ENCODE assay signal across 1 cellular context in genomic region chr19:34404109-34404909, GRCh38.
TF ChIP-seq lines count a peak whose summit lies in the region.

Gene PDCD2L (plus strand): TSS chr19:34404399. CDS start chr19:34404431, 32 bp downstream.

TF ChIP-seq in HepG2, 621 proteins besides CTCF, POLR2A, EP300 and RAD21 (continued from another document and continues in another):
- TF ChIP-seq TEF (CRISPR knock-in tag; IDR thresholded peaks at IDR 0.05): no peak; the same call in 1 of the 2 replicates
- 0 out of 2 replicates have a peak, but pooled peaks have one; percentile 22 for TF ChIP-seq ZBTB46 (CRISPR knock-in tag; IDR thresholded peaks at IDR 0.05; ENCODE audit: borderline replicate concordance)
- no peak for TF ChIP-seq SMAD9 (CRISPR knock-in tag; IDR thresholded peaks at IDR 0.05)
- no peak for TF ChIP-seq FOXK2 (IDR thresholded peaks at IDR 0.05)
- TF ChIP-seq ZNF567 (CRISPR knock-in tag; IDR thresholded peaks at IDR 0.05; ENCODE audit: borderline replicate concordance): peak; percentile 88; the same call in 1 of the 2 replicates
- no peak for TF ChIP-seq TBX3 (IDR thresholded peaks at IDR 0.05; ENCODE audit: borderline replicate concordance)
- TF ChIP-seq CENPX (CRISPR knock-in tag; IDR thresholded peaks at IDR 0.05): no peak
- no peak for TF ChIP-seq STAT5B (CRISPR knock-in tag; IDR thresholded peaks at IDR 0.05)
- peak; percentile 74 for TF ChIP-seq GMEB1 (CRISPR knock-in tag; IDR thresholded peaks at IDR 0.05; ENCODE audit: borderline replicate concordance)
- no peak for TF ChIP-seq EEA1 (CRISPR knock-in tag; IDR thresholded peaks at IDR 0.05; ENCODE audit: borderline replicate concordance)
- no peak for TF ChIP-seq ZNF775 (CRISPR knock-in tag; IDR thresholded peaks at IDR 0.05; ENCODE audit: borderline replicate concordance)
- no peak for TF ChIP-seq SMAD3 (CRISPR knock-in tag; IDR thresholded peaks at IDR 0.05)
- no peak for TF ChIP-seq FOXP1 (IDR thresholded peaks at IDR 0.05)
- peak; percentile 25; the same call in 1 of the 2 replicates for TF ChIP-seq FOXP1 (CRISPR knock-in tag; IDR thresholded peaks at IDR 0.05)
- TF ChIP-seq ZNF704 (CRISPR knock-in tag; IDR thresholded peaks at IDR 0.05; ENCODE audit: borderline replicate concordance): peak; percentile 91; the same call in 1 of the 2 replicates
- peak; percentile 85 for TF ChIP-seq POLR2AphosphoS5 (IDR thresholded peaks at IDR 0.05; ENCODE audit: low read depth, low read length)
- peak; percentile 41; the same call in 1 of the 2 replicates for TF ChIP-seq ZSCAN25 (CRISPR knock-in tag; IDR thresholded peaks at IDR 0.05)
- peak; percentile 49 for TF ChIP-seq MED8 (CRISPR knock-in tag; IDR thresholded peaks at IDR 0.05; ENCODE audit: insufficient replicate concordance)
- TF ChIP-seq GTF3A (CRISPR knock-in tag; conservative IDR thresholded peaks at IDR 0.05): no peak
- no peak for TF ChIP-seq BRF2 (CRISPR knock-in tag; IDR thresholded peaks at IDR 0.05)
- no peak for TF ChIP-seq CCAR2 (optimal IDR thresholded peaks at IDR 0.05; ENCODE audit: low read depth, low read length)
- peak; percentile 87 for TF ChIP-seq ZNF589 (CRISPR knock-in tag; conservative IDR thresholded peaks at IDR 0.05)
- TF ChIP-seq HDAC2 (CRISPR knock-in tag; IDR thresholded peaks at IDR 0.05): peak; percentile 20; the same call in 1 of the 2 replicates
- TF ChIP-seq U2AF2 (IDR thresholded peaks at IDR 0.05; ENCODE audit: low read depth, low read length): no peak
- no peak for TF ChIP-seq SP1 (IDR thresholded peaks at IDR 0.05)
- TF ChIP-seq SP1 (CRISPR knock-in tag; IDR thresholded peaks at IDR 0.05): peak; percentile 53; the same call in 1 of the 2 replicates
- no peak; the same call in 1 of the 2 replicates for TF ChIP-seq ZNF780A (CRISPR knock-in tag; IDR thresholded peaks at IDR 0.05)
- peak; percentile 72 for TF ChIP-seq ZNF563 (CRISPR knock-in tag; IDR thresholded peaks at IDR 0.05)
- no peak for TF ChIP-seq ZNF326 (CRISPR knock-in tag; IDR thresholded peaks at IDR 0.05; ENCODE audit: borderline replicate concordance)
- peak; percentile 68; the same call in 1 of the 2 replicates for TF ChIP-seq ZFP37 (CRISPR knock-in tag; IDR thresholded peaks at IDR 0.05; ENCODE audit: borderline replicate concordance)
- TF ChIP-seq ZNF816 (CRISPR knock-in tag; IDR thresholded peaks at IDR 0.05; ENCODE audit: borderline replicate concordance): peak; percentile 62; the same call in 1 of the 2 replicates
- TF ChIP-seq FOXK1 (CRISPR knock-in tag; IDR thresholded peaks at IDR 0.05; ENCODE audit: borderline replicate concordance, low read depth): no peak
- TF ChIP-seq HDAC1 (CRISPR knock-in tag; IDR thresholded peaks at IDR 0.05): peak; percentile 88
- TF ChIP-seq ZFP91 (CRISPR knock-in tag; IDR thresholded peaks at IDR 0.05; ENCODE audit: borderline replicate concordance): peak; percentile 90; the same call in 1 of the 2 replicates
- peak; percentile 97 for TF ChIP-seq FOXC1 (CRISPR knock-in tag; IDR thresholded peaks at IDR 0.05; ENCODE audit: borderline replicate concordance)
- no peak for TF ChIP-seq IRX3 (CRISPR knock-in tag; IDR thresholded peaks at IDR 0.05; ENCODE audit: borderline replicate concordance, low read depth)
- no peak for TF ChIP-seq ZNF782 (CRISPR knock-in tag; IDR thresholded peaks at IDR 0.05; ENCODE audit: borderline replicate concordance)
- TF ChIP-seq HIC2 (CRISPR knock-in tag; IDR thresholded peaks at IDR 0.05; ENCODE audit: low read depth): peak; percentile 61
- peak; percentile 88 for TF ChIP-seq ZNF275 (CRISPR knock-in tag; IDR thresholded peaks at IDR 0.05; ENCODE audit: borderline replicate concordance)
- peak; percentile 66; the same call in 1 of the 2 replicates for TF ChIP-seq ZNF292 (CRISPR knock-in tag; IDR thresholded peaks at IDR 0.05; ENCODE audit: borderline replicate concordance, low read depth)
- peak; percentile 97 for TF ChIP-seq NFKB2 (CRISPR knock-in tag; IDR thresholded peaks at IDR 0.05; ENCODE audit: borderline replicate concordance)
- TF ChIP-seq ZNF414 (CRISPR knock-in tag; IDR thresholded peaks at IDR 0.05): peak; percentile 85; the same call in 1 of the 2 replicates
- no peak for TF ChIP-seq FLYWCH1 (CRISPR knock-in tag; IDR thresholded peaks at IDR 0.05)
- 0 out of 2 replicates have a peak, but pooled peaks have one; percentile 67 for TF ChIP-seq ZBTB39 (CRISPR knock-in tag; IDR thresholded peaks at IDR 0.05)
- TF ChIP-seq CERS6 (CRISPR knock-in tag; IDR thresholded peaks at IDR 0.05): peak; percentile 84; the same call in 1 of the 2 replicates
- peak; percentile 36 for TF ChIP-seq HNRNPK (IDR thresholded peaks at IDR 0.05; ENCODE audit: low read depth, low read length, poor library complexity, severe bottlenecking)
- TF ChIP-seq PCBP1 (IDR thresholded peaks at IDR 0.05; ENCODE audit: borderline replicate concordance, low read depth, low read length): 0 out of 2 replicates have a peak, but pooled peaks have one; percentile 41
- no peak for TF ChIP-seq ZNF3 (CRISPR knock-in tag; IDR thresholded peaks at IDR 0.05)
- TF ChIP-seq DBP (CRISPR knock-in tag; IDR thresholded peaks at IDR 0.05; ENCODE audit: not compliant biosample characterization): peak; percentile 81
- TF ChIP-seq KDM2A (CRISPR knock-in tag; IDR thresholded peaks at IDR 0.05; ENCODE audit: borderline replicate concordance, low read depth): peak; percentile 94
- no peak; the same call in 1 of the 2 replicates for TF ChIP-seq RARG (CRISPR knock-in tag; IDR thresholded peaks at IDR 0.05; ENCODE audit: low read depth)
